In genomic region chr12:129886541-129886940, GRCh38 we compare ENCODE assay signal across 20 cellular contexts.
"Had no signal": no experiment of that assay in that cellular context is flagged by ENCODE, and none has a peak within 500 bp of the region (broad histone marks: within the 10 kb centered on the region; RNA-seq: fewer than 3 reads in every experiment).

No MANE protein-coding gene starts in this region.

- DNase-seq: activated CD4-positive, alpha-beta memory T cell treated with anti-CD3 and anti-CD28 coated beads, Interleukin-2, amount 10 ng/mL, durations not matched to agents 7 days and 5 days; activated CD4-positive, alpha-beta T cell treated with anti-CD3 and anti-CD28 coated beads for 1 hour; activated CD4-positive, alpha-beta T cell treated with anti-CD3 and anti-CD28 coated beads for 48 hours; activated CD4-positive, CD25-positive, alpha-beta regulatory T cell; activated CD8-positive, alpha-beta memory T cell treated with anti-CD3 and anti-CD28 coated beads for 24 hours; activated effector memory CD4-positive, alpha-beta T cell treated with anti-CD3 and anti-CD28 coated beads, Interleukin-2, amount 50 U/mL, for 16 hours; activated naive CD4-positive, alpha-beta T cell; activated naive CD4-positive, alpha-beta T cell treated with anti-CD3 and anti-CD28 coated beads, Interleukin-2, amount 50 U/mL, for 16 hours; activated naive CD8-positive, alpha-beta T cell treated with anti-CD3 and anti-CD28 coated beads for 36 hours; activated T-cell treated with anti-CD3 and anti-CD28 coated beads, Interleukin-2, amount 50 U/mL, for 1 hour; activated T-cell treated with anti-CD3 and anti-CD28 coated beads, Interleukin-2, amount 50 U/mL, for 72 hours; amniotic stem cell; aorta; IMR-90; NCI-H1105 treated with DMSO at 0.1 percent for 48 hours; NCI-H1436; OCI-M1; Right ventricle myocardium superior; T1000; WERI-Rb-1 had no signal
